18 cellular contexts compared by ENCODE assay signal in genomic region chr14:99592394-99592793, GRCh38. TPM values are rescaled to one million over a fixed set of nuclear protein-coding genes. Genes with fewer than 3 reads are reported as not detected.
DNase-seq lines count a peak whose midpoint lies in the region; ATAC-seq and TF ChIP-seq lines count a peak whose summit lies in the region.
"Had no signal": no experiment of that assay in that cellular context is flagged by ENCODE, and none has a peak within 500 bp of the region (broad histone marks: within the 10 kb centered on the region; RNA-seq: fewer than 3 reads in every experiment).

No MANE protein-coding gene starts in this region.

- H3K4me1 Mint-ChIP-seq in endothelial cell (ENCODE audit: unreplicated experiment) = peaks cover 58% of the 10 kb centered on the region
- H3K4me1 Mint-ChIP-seq: CD14-positive monocyte had no signal

- H2AFZ ChIP-seq in osteoblast (ENCODE audit: low read length) = no peak overlapping the region

- H3K27me3 ChIP-seq in heart right ventricle (no peaks in the 10 kb centered on the region), osteoblast (ENCODE audit: insufficient read depth, low read length) (no peaks in the 10 kb centered on the region)
- H3K27me3 ChIP-seq: body of pancreas, MG63 had no signal

- intact Hi-C loops in heart right ventricle (cut with DNase I) (no loop called here), Right ventricle myocardium superior (cut with DNase I) (no loop called here)

- 72 to 75% methylated on average over 2 of the region's 2 CpGs for WGBS in heart right ventricle, 2 donors

- H3K9me3 Mint-ChIP-seq in endothelial cell (ENCODE audit: unreplicated experiment) = no peaks in the 10 kb centered on the region
- H3K9me3 Mint-ChIP-seq: activated CD4-positive, alpha-beta T cell treated with anti-CD3 and anti-CD28 coated beads, Interleukin-2, amount 10 ng/mL, durations not matched to agents 7 days and 5 days; activated T-helper 2 cell treated with anti-CD3 and anti-CD28 coated beads, Interferon-gamma antibody, Interleukin-2, Interleukin-4, amounts not matched to agents 10 μg/mL and 5 μg/mL and 100 μg/mL, durations not matched to agents 14 hours and 24 hours and 36 hours; CD14-positive monocyte had no signal

- ATAC-seq in heart right ventricle = no peak
- no peak for ATAC-seq in Right ventricle myocardium superior (ENCODE audit: poor library complexity)
- no peak for ATAC-seq in HG02759 (IDR thresholded peaks at IDR 0.05; ENCODE audit: unreplicated experiment)
- ATAC-seq in HG02852 (IDR thresholded peaks at IDR 0.05; ENCODE audit: unreplicated experiment) = no peak
- ATAC-seq: body of pancreas had no signal

- no peak for DNase-seq in heart right ventricle
- DNase-seq in Right ventricle myocardium superior = no peak
- no peak for DNase-seq in endothelial cell (ENCODE audit: low spot score)
- peak; percentile 58 for DNase-seq in osteoblast (ENCODE audit: insufficient read length, low spot score, missing footprints)
- DNase-seq in LoVo (ENCODE audit: low spot score) = no peak
- DNase-seq in ACHN = no peak
- DNase-seq: activated CD4-positive, alpha-beta T cell treated with anti-CD3 and anti-CD28 coated beads, Interleukin-2, amount 10 ng/mL, durations not matched to agents 7 days and 5 days; body of pancreas; MG63; NCI-H1436; NCI-H524; SHP77; stimulated activated CD4-positive, alpha-beta T cell treated with anti-CD3 and anti-CD28 coated beads, Interleukin-4, amount 100 ng/mL, for 1 hour had no signal

- no peak overlapping the region for H3K4me2 ChIP-seq in osteoblast (ENCODE audit: insufficient read depth, low read length)

- no peaks in the 10 kb centered on the region for H3K36me3 ChIP-seq in heart right ventricle
- H3K36me3 ChIP-seq in osteoblast (ENCODE audit: insufficient read depth, low read length) = no peaks in the 10 kb centered on the region
- H3K36me3 ChIP-seq: MG63 had no signal

- H3K79me2 ChIP-seq in osteoblast (ENCODE audit: insufficient read depth, low read length) = peaks cover 17% of the 10 kb centered on the region

- H3K27ac ChIP-seq in heart right ventricle (peak overlapping the region in 7 of 10 donors; percentile 31 to 77 (median 57)), osteoblast (ENCODE audit: low read depth, low read length) (no peak overlapping the region)
- H3K27ac ChIP-seq: coronary artery had no signal

- peaks cover 11% of the 10 kb centered on the region for H3K36me3 Mint-ChIP-seq in endothelial cell (ENCODE audit: low read depth, unreplicated experiment)
- H3K36me3 Mint-ChIP-seq: CD14-positive monocyte had no signal

- H3K4me3 Mint-ChIP-seq in endothelial cell (ENCODE audit: unreplicated experiment) = no peak overlapping the region
- H3K4me3 Mint-ChIP-seq: activated CD4-positive, alpha-beta T cell treated with anti-CD3 and anti-CD28 coated beads, Interleukin-2, amount 10 ng/mL, durations not matched to agents 7 days and 5 days; CD14-positive monocyte had no signal

- H3K4me3 ChIP-seq in heart right ventricle (peak overlapping the region in 1 of 10 donors; percentile 5), osteoblast (ENCODE audit: insufficient read depth, low read length) (no peak overlapping the region)
- H3K4me3 ChIP-seq: body of pancreas, coronary artery, MG63 had no signal

- H3K27ac Mint-ChIP-seq in endothelial cell (ENCODE audit: unreplicated experiment) = peak overlapping the region; percentile 40
- H3K27ac Mint-ChIP-seq: activated CD4-positive, alpha-beta T cell treated with anti-CD3 and anti-CD28 coated beads, Interleukin-2, amount 10 ng/mL, durations not matched to agents 7 days and 5 days; activated T-helper 2 cell treated with anti-CD3 and anti-CD28 coated beads, Interferon-gamma antibody, Interleukin-2, Interleukin-4, amounts not matched to agents 10 μg/mL and 5 μg/mL and 100 μg/mL, durations not matched to agents 14 hours and 24 hours and 36 hours; CD14-positive monocyte had no signal

- peaks cover 6% of the 10 kb centered on the region for H4K20me1 ChIP-seq in osteoblast (ENCODE audit: insufficient read depth, low read length)

- in situ Hi-C loops in ACHN (cut with HindIII; ENCODE audit: low pct_ligation_motif_present, low pct_unique_long_range_greater_than_20kb, low sequenced_read_pairs) = no loop called here

- H3K27me3 Mint-ChIP-seq in endothelial cell (ENCODE audit: unreplicated experiment) = peaks cover 8% of the 10 kb centered on the region
- H3K27me3 Mint-ChIP-seq: activated CD4-positive, alpha-beta T cell treated with anti-CD3 and anti-CD28 coated beads, Interleukin-2, amount 10 ng/mL, durations not matched to agents 7 days and 5 days had no signal

- TF ChIP-seq CTCF in heart right ventricle (IDR thresholded peaks at IDR 0.05) (no peak), endothelial cell (IDR thresholded peaks at IDR 0.05; ENCODE audit: unreplicated experiment) (no peak), osteoblast (IDR thresholded peaks at IDR 0.05; ENCODE audit: extremely low read depth, low read depth, low read length) (no peak)

- H3K9me3 ChIP-seq in heart right ventricle = no peaks in the 10 kb centered on the region
- no peaks in the 10 kb centered on the region for H3K9me3 ChIP-seq in osteoblast (ENCODE audit: low read depth, low read length)
- H3K9me3 ChIP-seq: body of pancreas, MG63 had no signal

- H3K4me1 ChIP-seq in heart right ventricle = peaks cover 34 to 99% (median 77%) of the 10 kb centered on the region in 9 donors
- H3K4me1 ChIP-seq in osteoblast (ENCODE audit: insufficient read depth, low read length) = peaks cover 11% of the 10 kb centered on the region

RNA-seq across cellular contexts. Expression of gene CCDC85C, which starts 11.6 kb away (rescaled TPM):
- total RNA-seq in heart right ventricle (10 to 100 TPM; 28.7 to 50.2 (median 32.1) TPM), Right ventricle myocardium superior (46.6 TPM), endothelial cell (ENCODE audit: unreplicated experiment) (42.1 TPM), osteoblast (3.2 and 3.6 TPM in 2 replicates)
- polyA plus RNA-seq in heart right ventricle = 10 to 100 TPM in 1 of 2 donors, 1 to 10 TPM in 1; 9.0 to 23.8 TPM

RNA-seq across cellular contexts. Expression of gene HHIPL1, which starts 52.5 kb away (rescaled TPM):
- total RNA-seq in heart right ventricle (1 to 10 TPM in 6 of 10 donors, under 1 TPM in 4; 0.81 to 2.2 (median 1.4) TPM), Right ventricle myocardium superior (1.6 TPM), endothelial cell (ENCODE audit: unreplicated experiment) (15.1 TPM), osteoblast (11.2 and 12.3 TPM in 2 replicates)
- polyA plus RNA-seq in heart right ventricle = under 1 TPM; 0.55 to 0.59 TPM
- total RNA-seq: activated T-helper 2 cell treated with anti-CD3 and anti-CD28 coated beads, Interferon-gamma antibody, Interleukin-2, Interleukin-4, amounts not matched to agents 10 μg/mL and 5 μg/mL and 100 μg/mL, durations not matched to agents 14 hours and 24 hours and 36 hours had no signal
- polyA plus RNA-seq: CD14-positive monocyte had no signal
